8 cellular contexts compared by ENCODE assay signal in genomic region chr3:159586587-159587202, GRCh38.
A peak's percentile ranks its signal among the peaks of the same experiment; 100 is the strongest.
DNase-seq lines count a peak whose midpoint lies in the region; ATAC-seq and TF ChIP-seq lines count a peak whose summit lies in the region.

No MANE protein-coding gene starts in this region.

- DNase-seq in GM13976 (ENCODE audit: low spot score) (no peak), NCI-H526 (lab: John Stamatoyannopoulos, UW) (peak; percentile 30 to 77), fibroblast of gingiva (ENCODE audit: low read depth) (peak; percentile 10), retina (peak; percentile 40)

- H3K4me3 Mint-ChIP-seq in activated T-helper 17 cell treated with anti-CD3 and anti-CD28 coated beads, Interleukin-2, amount 50 U/mL, for 72 hours = no peak overlapping the region

- no peaks in the 10 kb centered on the region for H3K4me1 Mint-ChIP-seq in activated T-helper 17 cell treated with anti-CD3 and anti-CD28 coated beads, Interleukin-2, amount 50 U/mL, for 72 hours

- H3K9me3 Mint-ChIP-seq in activated T-helper 17 cell treated with anti-CD3 and anti-CD28 coated beads, Interleukin-2, amount 50 U/mL, for 72 hours = peaks cover 5% of the 10 kb centered on the region

- ATAC-seq in HG03378 (IDR thresholded peaks at IDR 0.05; ENCODE audit: unreplicated experiment) (no peak), esophagus mucosa (no peak), GM19351 (IDR thresholded peaks at IDR 0.05; ENCODE audit: unreplicated experiment) (no peak)
- no peak for ATAC-seq in activated T-helper 17 cell treated with anti-CD3 and anti-CD28 coated beads, Interleukin-2, amount 50 U/mL, for 72 hours (replicated peaks)

- no peaks in the 10 kb centered on the region for H3K36me3 Mint-ChIP-seq in activated T-helper 17 cell treated with anti-CD3 and anti-CD28 coated beads, Interleukin-2, amount 50 U/mL, for 72 hours (ENCODE audit: low read depth)

- TF ChIP-seq CTCF in GM13976 (IDR thresholded peaks at IDR 0.05; ENCODE audit: borderline replicate concordance, control extremely low read depth, extremely low read depth, insufficient read depth, missing control alignments) = peak; percentile 6

- in situ Hi-C loops in GM13976 (cut with MboI; ENCODE audit: low sequenced_read_pairs, unreplicated experiment) = no loop called here

- H3K27ac Mint-ChIP-seq in activated T-helper 17 cell treated with anti-CD3 and anti-CD28 coated beads, Interleukin-2, amount 50 U/mL, for 72 hours = no peak overlapping the region

- H3K27me3 Mint-ChIP-seq in activated T-helper 17 cell treated with anti-CD3 and anti-CD28 coated beads, Interleukin-2, amount 50 U/mL, for 72 hours = no peaks in the 10 kb centered on the region
